In the genomic region with DNA sequence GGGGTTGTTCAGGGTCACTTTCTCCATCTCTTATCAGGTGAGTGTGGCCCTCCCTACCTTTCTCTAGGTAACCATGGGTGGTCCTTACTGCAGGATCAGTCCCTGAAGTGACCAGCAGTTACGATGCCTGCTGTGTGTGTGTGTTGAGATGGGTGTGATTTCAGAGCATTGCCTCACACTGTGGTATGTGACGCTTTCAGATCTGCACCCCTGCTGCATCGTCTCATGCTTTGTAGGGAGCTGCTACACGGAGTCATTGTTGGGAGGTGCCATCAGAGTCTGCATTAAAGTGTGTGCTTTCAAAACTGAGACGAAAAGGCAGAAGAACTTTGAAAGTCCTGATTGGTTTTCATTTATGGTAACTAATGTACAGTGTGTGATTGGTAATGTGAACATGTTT, we compare ENCODE assay signal across 2 cellular contexts.
TF ChIP-seq lines count a peak whose summit lies in the region.

No MANE protein-coding gene starts in this region.

TF ChIP-seq in SK-N-SH, 30 proteins besides CTCF, POLR2A, EP300 and RAD21 (continued from another document):
- TF ChIP-seq, protein P1, sequence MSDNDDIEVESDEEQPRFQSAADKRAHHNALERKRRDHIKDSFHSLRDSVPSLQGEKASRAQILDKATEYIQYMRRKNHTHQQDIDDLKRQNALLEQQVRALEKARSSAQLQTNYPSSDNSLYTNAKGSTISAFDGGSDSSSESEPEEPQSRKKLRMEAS (IDR thresholded peaks at IDR 0.05; ENCODE audit: low read depth) = no peak
- TF ChIP-seq SIN3A (IDR thresholded peaks at IDR 0.05; ENCODE audit: borderline replicate concordance, low read depth, low read length) (no peak), FOSL2 (IDR thresholded peaks at IDR 0.05; ENCODE audit: borderline replicate concordance, low read depth) (no peak), TCF12 (IDR thresholded peaks at IDR 0.05) (no peak), YY1 (IDR thresholded peaks at IDR 0.05; ENCODE audit: low read depth) (no peak), TEAD4 (IDR thresholded peaks at IDR 0.05; ENCODE audit: borderline replicate concordance, insufficient read depth) (no peak), GABPA (IDR thresholded peaks at IDR 0.05; ENCODE audit: low read depth) (no peak), NFIC (IDR thresholded peaks at IDR 0.05; ENCODE audit: borderline replicate concordance) (no peak), MEF2A (IDR thresholded peaks at IDR 0.05; ENCODE audit: borderline replicate concordance, low read depth) (no peak), RFX5 (IDR thresholded peaks at IDR 0.05; ENCODE audit: low read length) (no peak), EZH2phosphoT487 (IDR thresholded peaks at IDR 0.05; ENCODE audit: borderline replicate concordance, low read depth) (no peak)

TF ChIP-seq in SK-N-SH treated with all-trans-retinoic acid at 6 μM for 48 hours, 23 proteins besides CTCF, POLR2A, EP300 and RAD21 (continued from another document):
- TF ChIP-seq, protein P2, sequence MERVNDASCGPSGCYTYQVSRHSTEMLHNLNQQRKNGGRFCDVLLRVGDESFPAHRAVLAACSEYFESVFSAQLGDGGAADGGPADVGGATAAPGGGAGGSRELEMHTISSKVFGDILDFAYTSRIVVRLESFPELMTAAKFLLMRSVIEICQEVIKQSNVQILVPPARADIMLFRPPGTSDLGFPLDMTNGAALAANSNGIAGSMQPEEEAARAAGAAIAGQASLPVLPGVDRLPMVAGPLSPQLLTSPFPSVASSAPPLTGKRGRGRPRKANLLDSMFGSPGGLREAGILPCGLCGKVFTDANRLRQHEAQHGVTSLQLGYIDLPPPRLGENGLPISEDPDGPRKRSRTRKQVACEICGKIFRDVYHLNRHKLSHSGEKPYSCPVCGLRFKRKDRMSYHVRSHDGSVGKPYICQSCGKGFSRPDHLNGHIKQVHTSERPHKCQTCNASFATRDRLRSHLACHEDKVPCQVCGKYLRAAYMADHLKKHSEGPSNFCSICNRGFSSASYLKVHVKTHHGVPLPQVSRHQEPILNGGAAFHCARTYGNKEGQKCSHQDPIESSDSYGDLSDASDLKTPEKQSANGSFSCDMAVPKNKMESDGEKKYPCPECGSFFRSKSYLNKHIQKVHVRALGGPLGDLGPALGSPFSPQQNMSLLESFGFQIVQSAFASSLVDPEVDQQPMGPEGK (CRISPR knock-in tag; IDR thresholded peaks at IDR 0.05; ENCODE audit: borderline replicate concordance) = no peak
- TF ChIP-seq RARB (CRISPR knock-in tag; IDR thresholded peaks at IDR 0.05) (no peak), ZFP30 (CRISPR knock-in tag; IDR thresholded peaks at IDR 0.05) (no peak), ISL1 (CRISPR knock-in tag; IDR thresholded peaks at IDR 0.05) (no peak), TCF4 (CRISPR knock-in tag; IDR thresholded peaks at IDR 0.05; ENCODE audit: borderline replicate concordance) (no peak), PPARA (CRISPR knock-in tag; IDR thresholded peaks at IDR 0.05; ENCODE audit: borderline replicate concordance) (no peak), ZNF8 (CRISPR knock-in tag; IDR thresholded peaks at IDR 0.05) (no peak)
- TF ChIP-seq, protein P3, sequence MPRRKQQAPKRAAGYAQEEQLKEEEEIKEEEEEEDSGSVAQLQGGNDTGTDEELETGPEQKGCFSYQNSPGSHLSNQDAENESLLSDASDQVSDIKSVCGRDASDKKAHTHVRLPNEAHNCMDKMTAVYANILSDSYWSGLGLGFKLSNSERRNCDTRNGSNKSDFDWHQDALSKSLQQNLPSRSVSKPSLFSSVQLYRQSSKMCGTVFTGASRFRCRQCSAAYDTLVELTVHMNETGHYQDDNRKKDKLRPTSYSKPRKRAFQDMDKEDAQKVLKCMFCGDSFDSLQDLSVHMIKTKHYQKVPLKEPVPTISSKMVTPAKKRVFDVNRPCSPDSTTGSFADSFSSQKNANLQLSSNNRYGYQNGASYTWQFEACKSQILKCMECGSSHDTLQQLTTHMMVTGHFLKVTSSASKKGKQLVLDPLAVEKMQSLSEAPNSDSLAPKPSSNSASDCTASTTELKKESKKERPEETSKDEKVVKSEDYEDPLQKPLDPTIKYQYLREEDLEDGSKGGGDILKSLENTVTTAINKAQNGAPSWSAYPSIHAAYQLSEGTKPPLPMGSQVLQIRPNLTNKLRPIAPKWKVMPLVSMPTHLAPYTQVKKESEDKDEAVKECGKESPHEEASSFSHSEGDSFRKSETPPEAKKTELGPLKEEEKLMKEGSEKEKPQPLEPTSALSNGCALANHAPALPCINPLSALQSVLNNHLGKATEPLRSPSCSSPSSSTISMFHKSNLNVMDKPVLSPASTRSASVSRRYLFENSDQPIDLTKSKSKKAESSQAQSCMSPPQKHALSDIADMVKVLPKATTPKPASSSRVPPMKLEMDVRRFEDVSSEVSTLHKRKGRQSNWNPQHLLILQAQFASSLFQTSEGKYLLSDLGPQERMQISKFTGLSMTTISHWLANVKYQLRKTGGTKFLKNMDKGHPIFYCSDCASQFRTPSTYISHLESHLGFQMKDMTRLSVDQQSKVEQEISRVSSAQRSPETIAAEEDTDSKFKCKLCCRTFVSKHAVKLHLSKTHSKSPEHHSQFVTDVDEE (CRISPR knock-in tag; IDR thresholded peaks at IDR 0.05) = no peak
